In genomic region chr2:46855805-46856204, GRCh38 we compare ENCODE assay signal across 14 cellular contexts. TPM values are rescaled to one million over a fixed set of nuclear protein-coding genes. Genes with fewer than 3 reads are reported as not detected.
DNase-seq lines count a peak whose midpoint lies in the region; ATAC-seq, FAIRE-seq and TF ChIP-seq lines count a peak whose summit lies in the region.
"Had no signal": no experiment of that assay in that cellular context is flagged by ENCODE, and none has a peak within 500 bp of the region (broad histone marks: within the 10 kb centered on the region; RNA-seq: fewer than 3 reads in every experiment).

No MANE protein-coding gene starts in this region.

- H3K4me3 ChIP-seq in PC-9 (no peak overlapping the region; the same call in 1 of the 2 replicates), bronchial epithelial cell (ENCODE audit: low read depth, low read length) (no peak overlapping the region), left lung (no peak overlapping the region), smooth muscle cell (no peak overlapping the region), mucosa of descending colon (no peak overlapping the region)

- no peaks in the 10 kb centered on the region for H3K36me3 ChIP-seq in PC-9 (ENCODE audit: low read depth)
- no peaks in the 10 kb centered on the region for H3K36me3 ChIP-seq in bronchial epithelial cell (ENCODE audit: control insufficient read depth, insufficient read depth, low read length)
- H3K36me3 ChIP-seq in left lung: no peaks in the 10 kb centered on the region
- H3K36me3 ChIP-seq in smooth muscle cell (ENCODE audit: low read depth): no peaks in the 10 kb centered on the region
- H3K36me3 ChIP-seq in mucosa of descending colon (ENCODE audit: low read depth): no peaks in the 10 kb centered on the region

- no peak overlapping the region for H3K27ac Mint-ChIP-seq in naive thymus-derived CD8-positive, alpha-beta T cell
- H3K27ac Mint-ChIP-seq: activated CD8-positive, alpha-beta T cell treated with anti-CD3 and anti-CD28 coated beads for 36 hours; stimulated activated naive B cell treated with anti-CD40 and anti-IgM and Interleukin-4, amounts not matched to agents 10 μg/mL and 1 μg/mL and 100 μg/mL, for 72 hours had no signal

- no peak overlapping the region for H3K4me3 Mint-ChIP-seq in naive thymus-derived CD8-positive, alpha-beta T cell
- H3K4me3 Mint-ChIP-seq: activated CD8-positive, alpha-beta T cell treated with anti-CD3 and anti-CD28 coated beads for 36 hours; stimulated activated naive B cell treated with anti-CD40 and anti-IgM and Interleukin-4, amounts not matched to agents 10 μg/mL and 1 μg/mL and 100 μg/mL, for 72 hours had no signal

- POLR2A ChIA-PET in PC-9 (lab: Charles Lee; ENCODE audit: unreplicated experiment): interaction anchor here (0.6 to 0.9 kb wide), 7 partner anchors 21 to 1212 kb away, joined by 3 to 17 read pairs (median 4); no protein-coding TSS in a partner anchor
- POLR2A ChIA-PET in naive thymus-derived CD8-positive, alpha-beta T cell (lab: Charles Lee): no interaction called here

- no peaks in the 10 kb centered on the region for H3K27me3 ChIP-seq in PC-9 (ENCODE audit: insufficient read depth, low read depth)
- no peaks in the 10 kb centered on the region for H3K27me3 ChIP-seq in bronchial epithelial cell (ENCODE audit: control insufficient read depth, insufficient read depth, low read length)
- no peaks in the 10 kb centered on the region for H3K27me3 ChIP-seq in left lung
- H3K27me3 ChIP-seq in smooth muscle cell (ENCODE audit: low read depth): no peaks in the 10 kb centered on the region

- TF ChIP-seq CTCF in PC-9 (conservative IDR thresholded peaks at IDR 0.05) (no peak), bronchial epithelial cell (IDR thresholded peaks at IDR 0.05; ENCODE audit: insufficient read depth, low read length, severe bottlenecking) (no peak), left lung (IDR thresholded peaks at IDR 0.05) (no peak), smooth muscle cell (IDR thresholded peaks at IDR 0.05; ENCODE audit: borderline replicate concordance, insufficient read depth, poor library complexity, severe bottlenecking) (no peak), mucosa of descending colon (IDR thresholded peaks at IDR 0.05) (no peak)

- H3K9me3 Mint-ChIP-seq in naive thymus-derived CD8-positive, alpha-beta T cell: no peaks in the 10 kb centered on the region
- H3K9me3 Mint-ChIP-seq: activated CD8-positive, alpha-beta T cell treated with anti-CD3 and anti-CD28 coated beads for 36 hours; stimulated activated naive B cell treated with anti-CD40 and anti-IgM and Interleukin-4, amounts not matched to agents 10 μg/mL and 1 μg/mL and 100 μg/mL, for 72 hours had no signal

- H3K9ac ChIP-seq in smooth muscle cell (ENCODE audit: low read depth): peak overlapping the region; percentile 63

- H3K36me3 Mint-ChIP-seq in naive thymus-derived CD8-positive, alpha-beta T cell: no peaks in the 10 kb centered on the region
- H3K36me3 Mint-ChIP-seq: stimulated activated naive B cell treated with anti-CD40 and anti-IgM and Interleukin-4, amounts not matched to agents 10 μg/mL and 1 μg/mL and 100 μg/mL, for 72 hours had no signal

- H3K9me3 ChIP-seq in PC-9 (ENCODE audit: insufficient read depth, low read depth): peaks cover 4% of the 10 kb centered on the region; the same call in 1 of the 2 replicates
- H3K9me3 ChIP-seq in left lung: no peaks in the 10 kb centered on the region
- no peaks in the 10 kb centered on the region for H3K9me3 ChIP-seq in smooth muscle cell (replicated peaks; ENCODE audit: low read depth)
- no peaks in the 10 kb centered on the region for H3K9me3 ChIP-seq in mucosa of descending colon

- peak overlapping the region; percentile 91 for H3K27ac ChIP-seq in PC-9
- peak overlapping the region; percentile 60 to 82 for H3K27ac ChIP-seq in left lung
- H3K27ac ChIP-seq in smooth muscle cell (ENCODE audit: low read depth): peak overlapping the region; percentile 96
- H3K27ac ChIP-seq: C4-2B had no signal

- ATAC-seq in left lung: no peak
- no peak for ATAC-seq in naive thymus-derived CD8-positive, alpha-beta T cell
- ATAC-seq in mucosa of descending colon: no peak
- ATAC-seq: activated CD8-positive, alpha-beta T cell treated with anti-CD3 and anti-CD28 coated beads for 36 hours; left lobe of liver; stimulated activated naive B cell treated with anti-CD40 and anti-IgM and Interleukin-4, amounts not matched to agents 10 μg/mL and 1 μg/mL and 100 μg/mL, for 72 hours had no signal

- no TSS peak for BruUV-seq in PC-9 (replicated peaks; lab: Mats Ljungman, UMichigan)

- CTCF ChIA-PET in PC-9 (lab: Charles Lee): no interaction called here

- H3K4me2 ChIP-seq in PC-9: peak overlapping the region; percentile 74
- H3K4me2 ChIP-seq in smooth muscle cell: peak overlapping the region; percentile 42

- H3K27me3 Mint-ChIP-seq in naive thymus-derived CD8-positive, alpha-beta T cell: no peaks in the 10 kb centered on the region
- H3K27me3 Mint-ChIP-seq: activated CD8-positive, alpha-beta T cell treated with anti-CD3 and anti-CD28 coated beads for 36 hours had no signal

- H3K4me1 Mint-ChIP-seq in naive thymus-derived CD8-positive, alpha-beta T cell: no peaks in the 10 kb centered on the region
- H3K4me1 Mint-ChIP-seq: stimulated activated naive B cell treated with anti-CD40 and anti-IgM and Interleukin-4, amounts not matched to agents 10 μg/mL and 1 μg/mL and 100 μg/mL, for 72 hours had no signal

- H3F3A ChIP-seq in PC-9 (ENCODE audit: insufficient read depth, low read depth) (peaks cover 52% of the 10 kb centered on the region), smooth muscle cell (ENCODE audit: low read depth) (peaks cover 10% of the 10 kb centered on the region)

- 61% methylated on average over 1 of the region's 1 CpG for WGBS in smooth muscle cell (ENCODE audit: low lambda C conversion rate)

- FAIRE-seq in bronchial epithelial cell (lab: Jason Lieb, UNC): no peak

- no peaks in the 10 kb centered on the region for H3K9me2 ChIP-seq in PC-9 (ENCODE audit: insufficient read depth)

- H3K79me2 ChIP-seq in PC-9 (ENCODE audit: low read depth): no peaks in the 10 kb centered on the region
- H3K79me2 ChIP-seq in smooth muscle cell (ENCODE audit: low read depth): no peaks in the 10 kb centered on the region

- peaks cover 75% of the 10 kb centered on the region for H3K4me1 ChIP-seq in PC-9 (replicated peaks; ENCODE audit: insufficient read depth)
- peaks cover 7 to 24% of the 10 kb centered on the region in 2 donors for H3K4me1 ChIP-seq in left lung
- H3K4me1 ChIP-seq in smooth muscle cell (ENCODE audit: low read depth): peaks cover 4% of the 10 kb centered on the region
- peaks cover under 1% of the 10 kb centered on the region for H3K4me1 ChIP-seq in mucosa of descending colon (ENCODE audit: low read depth)

- DNase-seq in PC-9 (peak in 1 of 2 experiments; percentile 92), bronchial epithelial cell (ENCODE audit: low read depth) (peak; percentile 90), left lung (no peak), smooth muscle cell (lab: John Stamatoyannopoulos, UW; ENCODE audit: unreplicated experiment) (no peak), ureter (ENCODE audit: low spot score) (no peak), mucosa of descending colon (no peak), cerebellar nuclear complex (lab: John Stamatoyannopoulos, UW) (no peak)
- no peak for DNase-seq in naive thymus-derived CD8-positive, alpha-beta T cell
- DNase-seq: activated CD8-positive, alpha-beta T cell treated with anti-CD3 and anti-CD28 coated beads for 36 hours; NCI-H1092; stimulated activated CD4-positive, alpha-beta T cell treated with anti-CD3 and anti-CD28 coated beads, Interleukin-2, amount 100 ng/mL, for 48 hours; stimulated activated naive B cell treated with anti-CD40 and anti-IgM and Interleukin-4, amounts not matched to agents 10 μg/mL and 1 μg/mL and 100 μg/mL, for 72 hours had no signal

- H2AFZ ChIP-seq in PC-9 (0 out of 2 replicates have a peak overlapping the region, but pooled peaks have one; percentile 48), smooth muscle cell (ENCODE audit: low read depth) (no peak overlapping the region)

- intact Hi-C loops in PC-9 (cut with micrococcal nuclease; ENCODE audit: unreplicated experiment): loop anchor here (1.0 to 5.0 kb wide), 4 partner anchors 52 to 789 kb away; no protein-coding TSS in a partner anchor
- intact Hi-C loops in left lung (cut with DNase I): no loop called here
- intact Hi-C loops in mucosa of descending colon (cut with DNase I, micrococcal nuclease): no loop called here

- H4K20me1 ChIP-seq in PC-9 (ENCODE audit: insufficient read depth): no peaks in the 10 kb centered on the region
- H4K20me1 ChIP-seq in smooth muscle cell (ENCODE audit: low read depth): no peaks in the 10 kb centered on the region

RNA-seq across cellular contexts. Expression of gene MCFD2, which starts 59.8 kb away (rescaled TPM):
- total RNA-seq in PC-9 (2021) (127 and 163 TPM in 2 replicates), bronchial epithelial cell (71.9 and 105 TPM in 2 replicates), left lung (100 to 1,000 TPM in 1 of 2 donors, 10 to 100 TPM in 1; 78.0 to 121 TPM), smooth muscle cell (167 and 232 TPM in 2 replicates), ureter (72.3 TPM), mucosa of descending colon (10 to 100 TPM; 34.7 to 77.3 (median 49.5) TPM)
- 100 and 107 TPM in 2 replicates for polyA plus RNA-seq in smooth muscle cell
- 10 to 100 TPM; 37.5 to 42.4 TPM for total RNA-seq in naive thymus-derived CD8-positive, alpha-beta T cell
- polyA plus RNA-seq in naive thymus-derived CD8-positive, alpha-beta T cell: 10 to 100 TPM; 23.5 to 29.1 (median 26.2) TPM
